Comparison of ENCODE assay signal across 8 cellular contexts in the genomic region with DNA sequence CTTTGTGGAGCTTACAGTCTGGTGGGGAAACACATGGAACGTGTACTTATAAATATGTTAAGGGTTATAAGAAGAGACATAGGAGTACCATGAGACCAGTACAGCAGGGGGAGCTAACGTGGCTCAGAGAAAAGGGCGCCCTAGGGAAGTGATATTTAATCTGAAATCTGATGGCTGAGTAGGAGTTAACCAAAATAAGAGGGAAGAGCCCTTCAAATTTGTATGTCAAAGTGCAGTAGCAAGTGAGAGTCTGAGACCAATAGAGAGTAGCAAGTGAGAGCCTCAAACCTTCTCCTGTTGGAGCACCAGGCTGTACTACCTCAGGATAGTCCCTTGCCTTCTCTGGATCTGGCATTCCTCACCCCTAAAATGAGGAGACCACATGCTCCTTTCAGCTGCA. TPM values are rescaled to one million over a fixed set of nuclear protein-coding genes. Genes with fewer than 3 reads are reported as not detected.
DNase-seq lines count a peak whose midpoint lies in the region; ATAC-seq and TF ChIP-seq lines count a peak whose summit lies in the region.

No MANE protein-coding gene starts in this region.

- no TSS peak for BruUV-seq in OCI-LY7 (replicated peaks; lab: Mats Ljungman, UMichigan)

- H3K4me3 Mint-ChIP-seq in stimulated activated memory B cell treated with anti-CD40 and anti-IgM and Interleukin-4, amounts not matched to agents 10 μg/mL and 1 μg/mL and 100 μg/mL, for 72 hours = peak overlapping the region; percentile 2

- no peaks in the 10 kb centered on the region for H3K79me2 ChIP-seq in OCI-LY7 (ENCODE audit: insufficient read depth, low read depth, low read length)

- DNase-seq in NCI-H2029 (lab: John Stamatoyannopoulos, UW) = peak; percentile 5
- DNase-seq in NCI-H2029 treated with DMSO at 0.1 percent for 48 hours (lab: John Stamatoyannopoulos, UW) = no peak
- DNase-seq in OCI-LY7 (ENCODE audit: low spot score) = peak; percentile 79
- peak; percentile 70 for DNase-seq in fibroblast of gingiva (ENCODE audit: low read depth)
- no peak for DNase-seq in stimulated activated CD4-positive, alpha-beta T cell treated with anti-CD3 and anti-CD28 coated beads, Interleukin-4, amount 100 ng/mL, for 4 hours

- peak overlapping the region; percentile 76 for H3K27ac Mint-ChIP-seq in stimulated activated memory B cell treated with anti-CD40 and anti-IgM and Interleukin-4, amounts not matched to agents 10 μg/mL and 1 μg/mL and 100 μg/mL, for 72 hours

- H4K20me1 ChIP-seq in OCI-LY7 (ENCODE audit: insufficient read depth, low read length) = no peaks in the 10 kb centered on the region

- POLR2A ChIA-PET in OCI-LY7 (lab: Charles Lee) = interaction anchor here (0.6 to 2.7 kb wide), 4 partner anchors 10 to 71 kb away, joined by 3 to 13 read pairs (median 5); partner anchors contain the start of gene SERINC3

- H3K4me1 Mint-ChIP-seq in stimulated activated memory B cell treated with anti-CD40 and anti-IgM and Interleukin-4, amounts not matched to agents 10 μg/mL and 1 μg/mL and 100 μg/mL, for 72 hours = peaks cover 44% of the 10 kb centered on the region

- H3K9me3 ChIP-seq in OCI-LY7 (ENCODE audit: low read length) = no peaks in the 10 kb centered on the region

- peak overlapping the region; percentile 89 for H2AFZ ChIP-seq in OCI-LY7 (ENCODE audit: low read length)

- H3K36me3 Mint-ChIP-seq in stimulated activated memory B cell treated with anti-CD40 and anti-IgM and Interleukin-4, amounts not matched to agents 10 μg/mL and 1 μg/mL and 100 μg/mL, for 72 hours = no peaks in the 10 kb centered on the region

- H3K4me2 ChIP-seq in OCI-LY7 (ENCODE audit: low read length) = peak overlapping the region; percentile 40

- no peak overlapping the region for H3K4me3 ChIP-seq in OCI-LY7 (ENCODE audit: low read depth, low read length, poor library complexity, severe bottlenecking)

- no peaks in the 10 kb centered on the region for H3K27me3 Mint-ChIP-seq in stimulated activated memory B cell treated with anti-CD40 and anti-IgM and Interleukin-4, amounts not matched to agents 10 μg/mL and 1 μg/mL and 100 μg/mL, for 72 hours

- H3K4me1 ChIP-seq in OCI-LY7 (ENCODE audit: insufficient read depth, low read length, poor library complexity, severe bottlenecking) = peaks cover 75% of the 10 kb centered on the region

- peak; percentile 85 for ATAC-seq in stimulated activated memory B cell treated with anti-CD40 and anti-IgM and Interleukin-4, amounts not matched to agents 10 μg/mL and 1 μg/mL and 100 μg/mL, for 72 hours
- ATAC-seq in GM18868 (IDR thresholded peaks at IDR 0.05; ENCODE audit: unreplicated experiment) (no peak), GM21529 (IDR thresholded peaks at IDR 0.05; ENCODE audit: unreplicated experiment) (no peak)

- H3K27ac ChIP-seq in OCI-LY7 (ENCODE audit: low read depth, low read length, poor library complexity, severe bottlenecking) = peak overlapping the region; percentile 40

- no peaks in the 10 kb centered on the region for H3K9me3 Mint-ChIP-seq in stimulated activated memory B cell treated with anti-CD40 and anti-IgM and Interleukin-4, amounts not matched to agents 10 μg/mL and 1 μg/mL and 100 μg/mL, for 72 hours

- CTCF ChIA-PET in OCI-LY7 (lab: Charles Lee; ENCODE audit: unreplicated experiment) = interaction anchor here (1.0 to 1.7 kb wide), 4 partner anchors 10 to 107 kb away, joined by 3 to 13 read pairs (median 5); no protein-coding TSS in a partner anchor

- peak; percentile 89 for TF ChIP-seq CTCF in OCI-LY7 (conservative IDR thresholded peaks at IDR 0.05; ENCODE audit: low read length)

- H3K9me2 ChIP-seq in OCI-LY7 (ENCODE audit: insufficient read depth, low read length) = no peaks in the 10 kb centered on the region

- intact Hi-C loops in OCI-LY7 (cut with micrococcal nuclease; ENCODE audit: unreplicated experiment) = loop anchor here (1.0 to 5.0 kb wide), 2 partner anchors 34 to 106 kb away; no protein-coding TSS in a partner anchor

- H3K36me3 ChIP-seq in OCI-LY7 (ENCODE audit: insufficient read depth, low read length) = no peaks in the 10 kb centered on the region; the same call in 1 of the 2 replicates

RNA-seq across cellular contexts. Expression of gene PKIG, which starts 6.1 kb away (rescaled TPM):
- total RNA-seq in OCI-LY7 (2014; rRNA removed; shearing (Covaris generic)) = 37.2 and 46.9 TPM in 2 replicates
- 31.7 and 34.9 TPM in 2 replicates for total RNA-seq in OCI-LY7 (2022)

RNA-seq across cellular contexts. Expression of gene SERINC3, which starts 54.4 kb away (rescaled TPM):
- 19.3 and 24.4 TPM in 2 replicates for total RNA-seq in OCI-LY7 (2014; rRNA removed; shearing (Covaris generic))
- 55.4 and 62.7 TPM in 2 replicates for total RNA-seq in OCI-LY7 (2022)

Comparison
In these comparisons a context has a peak if more than half of its experiments do, and no peak if none do; other contexts are left out.
1. DNase-seq: peak in NCI-H2029 (single experiment), OCI-LY7 (single experiment) and fibroblast of gingiva (single experiment); none in NCI-H2029 treated with DMSO at 0.1 percent for 48 hours (single experiment) and stimulated activated CD4-positive, alpha-beta T cell treated with anti-CD3 and anti-CD28 coated beads, Interleukin-4, amount 100 ng/mL, for 4 hours (0 of 2).